10 cellular contexts compared by ENCODE assay signal in genomic region chr1:86739901-86740507, GRCh38. TPM values are rescaled to one million over a fixed set of nuclear protein-coding genes. Genes with fewer than 3 reads are reported as not detected.
DNase-seq lines count a peak whose midpoint lies in the region; ATAC-seq and TF ChIP-seq lines count a peak whose summit lies in the region.
"Had no signal": no experiment of that assay in that cellular context is flagged by ENCODE, and none has a peak within 500 bp of the region (broad histone marks: within the 10 kb centered on the region; RNA-seq: fewer than 3 reads in every experiment).

No MANE protein-coding gene starts in this region.

- no peak for TF ChIP-seq CTCF in activated CD8-positive, alpha-beta T cell treated with anti-CD3 and anti-CD28 coated beads for 36 hours (IDR thresholded peaks at IDR 0.05)

- no peak for DNase-seq in activated CD8-positive, alpha-beta memory T cell treated with anti-CD3 and anti-CD28 coated beads, Interleukin-2, amount 10 ng/mL, durations not matched to agents 7 days and 5 days
- no peak for DNase-seq in activated CD8-positive, alpha-beta memory T cell treated with anti-CD3 and anti-CD28 coated beads, Interleukin-2, amount 50 U/mL, for 4 hours
- DNase-seq in activated CD8-positive, alpha-beta T cell treated with anti-CD3 and anti-CD28 coated beads for 36 hours: no peak
- no peak for DNase-seq in stimulated activated effector memory CD8-positive, alpha-beta T cell treated with anti-CD3 and anti-CD28 coated beads, Interleukin-12 subunit alpha, Interleukin-12 subunit beta, amount 100 ng/mL, for 72 hours (ENCODE audit: low spot score in 2 of 2)
- no peak for DNase-seq in islet precursor cell
- DNase-seq in stimulated activated CD4-positive, alpha-beta T cell treated with anti-CD3 and anti-CD28 coated beads, Interleukin-12 subunit alpha, Interleukin-12 subunit beta, amount 100 ng/mL, for 4 hours: no peak
- no peak for DNase-seq in activated CD4-positive, alpha-beta memory T cell treated with anti-CD3 and anti-CD28 coated beads for 36 hours
- DNase-seq: aorta had no signal

- intact Hi-C loops in activated CD8-positive, alpha-beta T cell treated with anti-CD3 and anti-CD28 coated beads for 36 hours (cut with micrococcal nuclease): loop anchor here (5.0 to 10.0 kb wide), 2 partner anchors 238 to 265 kb away; no protein-coding TSS in a partner anchor
- intact Hi-C loops in activated CD4-positive, alpha-beta memory T cell treated with anti-CD3 and anti-CD28 coated beads for 36 hours (cut with micrococcal nuclease): loop anchor here (5.0 kb wide), 2 partner anchors 172 to 238 kb away; partner anchors contain the start of genes HS2ST1 and SELENOF

- CTCF ChIA-PET in activated CD8-positive, alpha-beta memory T cell treated with anti-CD3 and anti-CD28 coated beads, Interleukin-2, amount 10 ng/mL, durations not matched to agents 7 days and 5 days (lab: Charles Lee): interaction anchor here (0.9 to 3.6 kb wide), 5 partner anchors 15 to 360 kb away, joined by 3 to 27 read pairs (median 3); partner anchors contain the start of gene SH3GLB1
- CTCF ChIA-PET in activated CD8-positive, alpha-beta T cell treated with anti-CD3 and anti-CD28 coated beads for 36 hours (lab: Charles Lee): interaction anchor here (0.8 to 7.1 kb wide), 4 partner anchors 9 to 266 kb away, joined by 3 to 41 read pairs (median 4); partner anchors contain the start of gene SH3GLB1
- CTCF ChIA-PET in activated CD4-positive, alpha-beta memory T cell treated with anti-CD3 and anti-CD28 coated beads for 36 hours (lab: Charles Lee): interaction anchor here (0.9 to 1.4 kb wide), 4 partner anchors 36 to 344 kb away, joined by 3 to 6 read pairs (median 4); partner anchors contain the start of gene SH3GLB1

- peaks cover 38% of the 10 kb centered on the region for H3K36me3 Mint-ChIP-seq in activated CD8-positive, alpha-beta memory T cell treated with anti-CD3 and anti-CD28 coated beads, Interleukin-2, amount 10 ng/mL, durations not matched to agents 7 days and 5 days
- peaks cover 30% of the 10 kb centered on the region for H3K36me3 Mint-ChIP-seq in activated CD8-positive, alpha-beta T cell treated with anti-CD3 and anti-CD28 coated beads for 36 hours (ENCODE audit: low read depth)
- peaks cover 33% of the 10 kb centered on the region for H3K36me3 Mint-ChIP-seq in stimulated activated effector memory CD8-positive, alpha-beta T cell treated with anti-CD3 and anti-CD28 coated beads, Interleukin-12 subunit alpha, Interleukin-12 subunit beta, amount 100 ng/mL, for 72 hours
- H3K36me3 Mint-ChIP-seq in activated CD4-positive, alpha-beta memory T cell treated with anti-CD3 and anti-CD28 coated beads for 36 hours: peaks cover 22% of the 10 kb centered on the region

- peak; percentile 87 for ATAC-seq in activated CD8-positive, alpha-beta memory T cell treated with anti-CD3 and anti-CD28 coated beads, Interleukin-2, amount 10 ng/mL, durations not matched to agents 7 days and 5 days
- ATAC-seq in HG02938 (IDR thresholded peaks at IDR 0.05; ENCODE audit: unreplicated experiment): peak; percentile 72
- ATAC-seq in activated CD8-positive, alpha-beta T cell treated with anti-CD3 and anti-CD28 coated beads for 36 hours: peak; percentile 84
- ATAC-seq in stimulated activated effector memory CD8-positive, alpha-beta T cell treated with anti-CD3 and anti-CD28 coated beads, Interleukin-12 subunit alpha, Interleukin-12 subunit beta, amount 100 ng/mL, for 72 hours: peak; percentile 67

- no peaks in the 10 kb centered on the region for H3K9me3 Mint-ChIP-seq in activated CD8-positive, alpha-beta memory T cell treated with anti-CD3 and anti-CD28 coated beads, Interleukin-2, amount 10 ng/mL, durations not matched to agents 7 days and 5 days (ENCODE audit: low read depth)
- no peaks in the 10 kb centered on the region for H3K9me3 Mint-ChIP-seq in activated CD8-positive, alpha-beta T cell treated with anti-CD3 and anti-CD28 coated beads for 36 hours
- H3K9me3 Mint-ChIP-seq in stimulated activated effector memory CD8-positive, alpha-beta T cell treated with anti-CD3 and anti-CD28 coated beads, Interleukin-12 subunit alpha, Interleukin-12 subunit beta, amount 100 ng/mL, for 72 hours: no peaks in the 10 kb centered on the region
- H3K9me3 Mint-ChIP-seq in activated CD4-positive, alpha-beta memory T cell treated with anti-CD3 and anti-CD28 coated beads for 36 hours: no peaks in the 10 kb centered on the region
- H3K9me3 Mint-ChIP-seq: stimulated activated naive CD8-positive, alpha-beta T cell treated with anti-CD3 and anti-CD28 coated beads, Interleukin-15, Interleukin-2, amounts not matched to agents 100 ng/mL and 50 ng/mL, for 24 hours had no signal

- H3K27ac Mint-ChIP-seq in activated CD8-positive, alpha-beta memory T cell treated with anti-CD3 and anti-CD28 coated beads, Interleukin-2, amount 10 ng/mL, durations not matched to agents 7 days and 5 days: no peak overlapping the region
- no peak overlapping the region for H3K27ac Mint-ChIP-seq in activated CD8-positive, alpha-beta T cell treated with anti-CD3 and anti-CD28 coated beads for 36 hours
- H3K27ac Mint-ChIP-seq in stimulated activated effector memory CD8-positive, alpha-beta T cell treated with anti-CD3 and anti-CD28 coated beads, Interleukin-12 subunit alpha, Interleukin-12 subunit beta, amount 100 ng/mL, for 72 hours: no peak overlapping the region
- no peak overlapping the region for H3K27ac Mint-ChIP-seq in activated CD4-positive, alpha-beta memory T cell treated with anti-CD3 and anti-CD28 coated beads for 36 hours
- H3K27ac Mint-ChIP-seq: stimulated activated naive CD8-positive, alpha-beta T cell treated with anti-CD3 and anti-CD28 coated beads, Interleukin-15, Interleukin-2, amounts not matched to agents 100 ng/mL and 50 ng/mL, for 24 hours had no signal

- H3K4me1 Mint-ChIP-seq in activated CD8-positive, alpha-beta memory T cell treated with anti-CD3 and anti-CD28 coated beads, Interleukin-2, amount 10 ng/mL, durations not matched to agents 7 days and 5 days: peaks cover 4% of the 10 kb centered on the region
- no peaks in the 10 kb centered on the region for H3K4me1 Mint-ChIP-seq in activated CD8-positive, alpha-beta T cell treated with anti-CD3 and anti-CD28 coated beads for 36 hours (ENCODE audit: low read depth)
- H3K4me1 Mint-ChIP-seq in stimulated activated effector memory CD8-positive, alpha-beta T cell treated with anti-CD3 and anti-CD28 coated beads, Interleukin-12 subunit alpha, Interleukin-12 subunit beta, amount 100 ng/mL, for 72 hours: peaks cover 7% of the 10 kb centered on the region
- H3K4me1 Mint-ChIP-seq in activated CD4-positive, alpha-beta memory T cell treated with anti-CD3 and anti-CD28 coated beads for 36 hours (ENCODE audit: low read depth): peaks cover 4% of the 10 kb centered on the region

- H3K27me3 Mint-ChIP-seq in activated CD8-positive, alpha-beta memory T cell treated with anti-CD3 and anti-CD28 coated beads, Interleukin-2, amount 10 ng/mL, durations not matched to agents 7 days and 5 days: no peaks in the 10 kb centered on the region
- H3K27me3 Mint-ChIP-seq in activated CD8-positive, alpha-beta T cell treated with anti-CD3 and anti-CD28 coated beads for 36 hours: no peaks in the 10 kb centered on the region
- H3K27me3 Mint-ChIP-seq in activated CD4-positive, alpha-beta memory T cell treated with anti-CD3 and anti-CD28 coated beads for 36 hours: no peaks in the 10 kb centered on the region
- H3K27me3 Mint-ChIP-seq: stimulated activated naive CD8-positive, alpha-beta T cell treated with anti-CD3 and anti-CD28 coated beads, Interleukin-15, Interleukin-2, amounts not matched to agents 100 ng/mL and 50 ng/mL, for 24 hours had no signal

- no peak overlapping the region for H3K4me3 Mint-ChIP-seq in activated CD8-positive, alpha-beta memory T cell treated with anti-CD3 and anti-CD28 coated beads, Interleukin-2, amount 10 ng/mL, durations not matched to agents 7 days and 5 days
- no peak overlapping the region for H3K4me3 Mint-ChIP-seq in activated CD8-positive, alpha-beta T cell treated with anti-CD3 and anti-CD28 coated beads for 36 hours
- no peak overlapping the region for H3K4me3 Mint-ChIP-seq in stimulated activated effector memory CD8-positive, alpha-beta T cell treated with anti-CD3 and anti-CD28 coated beads, Interleukin-12 subunit alpha, Interleukin-12 subunit beta, amount 100 ng/mL, for 72 hours
- H3K4me3 Mint-ChIP-seq in activated CD4-positive, alpha-beta memory T cell treated with anti-CD3 and anti-CD28 coated beads for 36 hours: no peak overlapping the region
- H3K4me3 Mint-ChIP-seq: stimulated activated naive CD8-positive, alpha-beta T cell treated with anti-CD3 and anti-CD28 coated beads, Interleukin-15, Interleukin-2, amounts not matched to agents 100 ng/mL and 50 ng/mL, for 24 hours had no signal

- POLR2A ChIA-PET in activated CD8-positive, alpha-beta T cell treated with anti-CD3 and anti-CD28 coated beads for 36 hours (lab: Charles Lee): interaction anchor here (0.9 to 1.6 kb wide), 2 partner anchors 9 to 1463 kb away, joined by 3 to 5 read pairs; partner anchors contain the start of gene BCL10
- POLR2A ChIA-PET in activated CD4-positive, alpha-beta memory T cell treated with anti-CD3 and anti-CD28 coated beads for 36 hours (lab: Charles Lee): interaction anchor here (0.9 kb wide), 1 partner anchor 36 kb away, joined by 3 read pairs; the partner anchor contains the start of gene SH3GLB1

RNA-seq across cellular contexts. Expression of gene SH3GLB1, which starts 35.6 kb away (rescaled TPM):
- 10 to 100 TPM; 62.1 to 68.6 TPM for total RNA-seq in activated CD8-positive, alpha-beta memory T cell treated with anti-CD3 and anti-CD28 coated beads, Interleukin-2, amount 10 ng/mL, durations not matched to agents 7 days and 5 days
- 10 to 100 TPM; 46.1 to 47.3 TPM for total RNA-seq in activated CD8-positive, alpha-beta T cell treated with anti-CD3 and anti-CD28 coated beads for 36 hours
- total RNA-seq in activated CD4-positive, alpha-beta memory T cell treated with anti-CD3 and anti-CD28 coated beads for 36 hours: 10 to 100 TPM; 64.3 to 65.3 TPM
